ENCODE assay signal across 1 cellular context in the genomic region with DNA sequence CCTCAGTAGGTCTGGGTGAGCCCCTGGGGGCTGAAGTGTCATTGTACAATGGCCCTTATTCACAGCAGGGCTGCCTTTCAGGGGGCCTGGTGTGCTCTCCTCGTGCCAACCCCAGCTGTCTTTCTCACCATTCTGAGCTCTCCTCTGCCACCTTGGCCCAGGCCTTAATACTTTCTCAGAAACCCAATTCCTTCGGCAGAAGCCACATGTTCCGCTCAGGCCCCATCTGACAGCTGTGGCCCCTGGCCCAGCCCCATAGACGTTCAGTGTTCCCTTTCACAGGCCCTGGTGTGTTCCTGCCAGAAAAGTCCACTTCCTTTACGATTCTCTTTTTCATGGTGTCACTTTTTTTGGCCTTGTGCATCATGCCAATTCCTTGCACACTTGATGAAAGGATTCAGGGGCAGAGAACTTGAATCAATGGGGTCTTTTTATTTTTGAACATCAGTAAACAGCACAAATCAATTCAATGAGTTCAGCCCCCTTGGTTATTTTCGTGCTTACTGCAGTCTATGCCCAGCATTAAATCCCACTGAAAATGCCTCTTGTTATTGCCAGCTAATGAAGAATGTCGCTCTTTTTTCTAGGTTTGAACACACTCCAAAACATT.
TF ChIP-seq lines count a peak whose summit lies in the region.

No MANE protein-coding gene starts in this region.

TF ChIP-seq in SK-N-SH treated with all-trans-retinoic acid at 6 μM for 48 hours, 23 proteins besides CTCF, POLR2A, EP300 and RAD21 (continued from another document):
- TF ChIP-seq ARNTL (CRISPR knock-in tag; IDR thresholded peaks at IDR 0.05; ENCODE audit: borderline replicate concordance, low read depth) = no peak
- TF ChIP-seq, protein P1, sequence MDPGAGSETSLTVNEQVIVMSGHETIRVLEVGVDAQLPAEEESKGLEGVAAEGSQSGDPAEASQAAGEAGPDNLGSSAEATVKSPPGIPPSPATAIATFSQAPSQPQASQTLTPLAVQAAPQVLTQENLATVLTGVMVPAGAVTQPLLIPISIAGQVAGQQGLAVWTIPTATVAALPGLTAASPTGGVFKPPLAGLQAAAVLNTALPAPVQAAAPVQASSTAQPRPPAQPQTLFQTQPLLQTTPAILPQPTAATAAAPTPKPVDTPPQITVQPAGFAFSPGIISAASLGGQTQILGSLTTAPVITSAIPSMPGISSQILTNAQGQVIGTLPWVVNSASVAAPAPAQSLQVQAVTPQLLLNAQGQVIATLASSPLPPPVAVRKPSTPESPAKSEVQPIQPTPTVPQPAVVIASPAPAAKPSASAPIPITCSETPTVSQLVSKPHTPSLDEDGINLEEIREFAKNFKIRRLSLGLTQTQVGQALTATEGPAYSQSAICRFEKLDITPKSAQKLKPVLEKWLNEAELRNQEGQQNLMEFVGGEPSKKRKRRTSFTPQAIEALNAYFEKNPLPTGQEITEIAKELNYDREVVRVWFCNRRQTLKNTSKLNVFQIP (CRISPR knock-in tag; IDR thresholded peaks at IDR 0.05; ENCODE audit: borderline replicate concordance, low read depth) = no peak
- no peak for TF ChIP-seq BACH2 (CRISPR knock-in tag; IDR thresholded peaks at IDR 0.05; ENCODE audit: borderline replicate concordance)
- TF ChIP-seq TCF4 (CRISPR knock-in tag; IDR thresholded peaks at IDR 0.05; ENCODE audit: borderline replicate concordance) = no peak
- TF ChIP-seq ISL1 (CRISPR knock-in tag; IDR thresholded peaks at IDR 0.05) = no peak
- TF ChIP-seq ESRRG (CRISPR knock-in tag; IDR thresholded peaks at IDR 0.05) = no peak
